ENCODE assay signal across 13 cellular contexts in genomic region chr2:237996041-237996593, GRCh38. TPM values are rescaled to one million over a fixed set of nuclear protein-coding genes. Genes with fewer than 3 reads are reported as not detected.
A peak's percentile ranks its signal among the peaks of the same experiment; 100 is the strongest.
DNase-seq lines count a peak whose midpoint lies in the region; ATAC-seq and TF ChIP-seq lines count a peak whose summit lies in the region.
"Had no signal": no experiment of that assay in that cellular context is flagged by ENCODE, and none has a peak within 500 bp of the region (broad histone marks: within the 10 kb centered on the region; RNA-seq: fewer than 3 reads in every experiment).

No MANE protein-coding gene starts in this region.

- DNase-seq in MCF 10A (ENCODE audit: unreplicated experiment), result peak; percentile 48
- no peak for DNase-seq in breast epithelium (ENCODE audit: low spot score in 2 of 2)
- DNase-seq in PC-3, result peak; percentile 39
- peak; percentile 70 for DNase-seq in fibroblast of pulmonary artery (ENCODE audit: low read depth)
- no peak for DNase-seq in vagina (ENCODE audit: extremely low spot score in 2 of 2)
- no peak for DNase-seq in BE2C
- no peak for DNase-seq in stimulated activated CD8-positive, alpha-beta memory T cell treated with anti-CD3 and anti-CD28 coated beads, Interleukin-4, amount 100 ng/mL, for 48 hours
- DNase-seq: activated effector memory CD4-positive, alpha-beta T cell treated with anti-CD3 and anti-CD28 coated beads, Interleukin-2, amount 50 U/mL, for 16 hours; CD4-positive, alpha-beta T cell; mucosa of descending colon; Peyer's patch had no signal

- CTCF ChIA-PET in MCF 10A (lab: Yijun Ruan, JAX) (interaction anchor here (0.6 kb wide), 2 partner anchors 24 to 121 kb away, joined by 3 read pairs; no protein-coding TSS in a partner anchor), PC-3 (lab: Charles Lee) (interaction anchor here (0.6 kb wide), 1 partner anchor 1219 kb away, joined by 4 read pairs; no protein-coding TSS in a partner anchor)

- no peak overlapping the region for H2AFZ ChIP-seq in PC-3 (ENCODE audit: low read length)

- H3K4me1 ChIP-seq in breast epithelium (no peaks in the 10 kb centered on the region), PC-3 (ENCODE audit: insufficient read depth, low read length) (no peaks in the 10 kb centered on the region), vagina (peaks cover 3% of the 10 kb centered on the region), BE2C (no peaks in the 10 kb centered on the region)
- H3K4me1 ChIP-seq: Peyer's patch had no signal

- no peak for TF ChIP-seq CTCF in MCF 10A (IDR thresholded peaks at IDR 0.05; ENCODE audit: unreplicated experiment)
- no peak for TF ChIP-seq CTCF in breast epithelium (IDR thresholded peaks at IDR 0.05)
- TF ChIP-seq CTCF in PC-3 (conservative IDR thresholded peaks at IDR 0.05; ENCODE audit: low read depth, low read length), result no peak
- no peak for TF ChIP-seq CTCF in fibroblast of pulmonary artery (IDR thresholded peaks at IDR 0.05; ENCODE audit: low read length, missing control alignments)
- TF ChIP-seq CTCF in vagina (IDR thresholded peaks at IDR 0.05), result no peak
- TF ChIP-seq CTCF in BE2C (IDR thresholded peaks at IDR 0.05; ENCODE audit: low read depth, low read length), result no peak

- no peak overlapping the region for H3K9ac ChIP-seq in PC-3 (ENCODE audit: low read length)

- H3K27me3 ChIP-seq in breast epithelium (no peaks in the 10 kb centered on the region), PC-3 (ENCODE audit: low read length) (no peaks in the 10 kb centered on the region), vagina (no peaks in the 10 kb centered on the region), BE2C (no peaks in the 10 kb centered on the region)
- H3K27me3 ChIP-seq: Peyer's patch had no signal

- H3K27ac ChIP-seq in breast epithelium (no peak overlapping the region), PC-3 (ENCODE audit: low read length) (no peak overlapping the region), vagina (peak overlapping the region; percentile 52)
- H3K27ac ChIP-seq: Peyer's patch, skin epidermis had no signal

- intact Hi-C loops in MCF 10A (cut with micrococcal nuclease), result no loop called here
- intact Hi-C loops in breast epithelium (cut with DNase I; ENCODE audit: low total_unique reads), result no loop called here
- intact Hi-C loops in PC-3 (cut with micrococcal nuclease), result no loop called here
- intact Hi-C loops in vagina (cut with DNase I), result no loop called here

- no peaks in the 10 kb centered on the region for H3K9me2 ChIP-seq in PC-3 (replicated peaks; ENCODE audit: low read length)

- no TSS peak for BruUV-seq in MCF 10A (replicated peaks; lab: Mats Ljungman, UMichigan)
- no TSS peak for BruUV-seq in PC-3 (replicated peaks; lab: Mats Ljungman, UMichigan)

- H3F3A ChIP-seq in PC-3 (ENCODE audit: low read length, unreplicated experiment), result no peaks in the 10 kb centered on the region

- H3K36me3 Mint-ChIP-seq in MCF 10A (ENCODE audit: insufficient read depth, unreplicated experiment), result peaks cover 57% of the 10 kb centered on the region

- no peak overlapping the region for H3K27ac Mint-ChIP-seq in MCF 10A (ENCODE audit: low read depth, unreplicated experiment)

- no peaks in the 10 kb centered on the region for H3K9me3 Mint-ChIP-seq in MCF 10A (ENCODE audit: unreplicated experiment)

- H4K20me1 ChIP-seq in PC-3 (ENCODE audit: low read length), result no peaks in the 10 kb centered on the region

- ATAC-seq in PC-3 (peak; percentile 88), HG03571 (IDR thresholded peaks at IDR 0.05; ENCODE audit: unreplicated experiment) (no peak)
- ATAC-seq: mucosa of descending colon had no signal

- no peak overlapping the region for H3K4me3 Mint-ChIP-seq in MCF 10A (ENCODE audit: unreplicated experiment)
- H3K4me3 Mint-ChIP-seq: CD4-positive, alpha-beta T cell had no signal

- TF ChIP-seq POLR2A in breast epithelium (IDR thresholded peaks at IDR 0.05) (no peak), vagina (IDR thresholded peaks at IDR 0.05) (no peak)

- no peaks in the 10 kb centered on the region for H3K27me3 Mint-ChIP-seq in MCF 10A (ENCODE audit: insufficient read depth, unreplicated experiment)
- H3K27me3 Mint-ChIP-seq: CD4-positive, alpha-beta T cell had no signal

- peaks cover 6% of the 10 kb centered on the region for H3K4me1 Mint-ChIP-seq in MCF 10A (ENCODE audit: insufficient read depth, unreplicated experiment)

- no peaks in the 10 kb centered on the region for H3K36me3 ChIP-seq in breast epithelium
- peaks cover 33% of the 10 kb centered on the region for H3K36me3 ChIP-seq in PC-3 (ENCODE audit: low read depth, low read length)
- H3K36me3 ChIP-seq in vagina, result no peaks in the 10 kb centered on the region
- peaks cover 5% of the 10 kb centered on the region; the same call in 1 of the 2 replicates for H3K36me3 ChIP-seq in BE2C

- H3K9me3 ChIP-seq in breast epithelium, result peaks cover 0 to 8% of the 10 kb centered on the region in 2 donors
- no peaks in the 10 kb centered on the region for H3K9me3 ChIP-seq in PC-3 (ENCODE audit: low read length)
- H3K9me3 ChIP-seq in vagina, result no peaks in the 10 kb centered on the region
- no peaks in the 10 kb centered on the region for H3K9me3 ChIP-seq in BE2C
- H3K9me3 ChIP-seq: mucosa of descending colon, Peyer's patch had no signal

- POLR2A ChIA-PET in MCF 10A (lab: Yijun Ruan, JAX), result interaction anchor here (0.7 kb wide), 1 partner anchor 1176 kb away, joined by 3 read pairs; no protein-coding TSS in a partner anchor
- POLR2A ChIA-PET in PC-3 (lab: Charles Lee; ENCODE audit: unreplicated experiment), result no interaction called here

- no peak overlapping the region for H3K4me2 ChIP-seq in PC-3 (ENCODE audit: low read length)

- no peak overlapping the region for H3K4me3 ChIP-seq in breast epithelium
- no peak overlapping the region for H3K4me3 ChIP-seq in PC-3 (ENCODE audit: low read length)
- H3K4me3 ChIP-seq in fibroblast of pulmonary artery (replicated peaks; ENCODE audit: low read depth, low read length), result no peak overlapping the region
- H3K4me3 ChIP-seq in vagina, result no peak overlapping the region
- H3K4me3 ChIP-seq in BE2C (ENCODE audit: low read depth, low read length), result no peak overlapping the region
- H3K4me3 ChIP-seq: mucosa of descending colon, Peyer's patch, skin epidermis had no signal

- no peaks in the 10 kb centered on the region for H3K79me2 ChIP-seq in PC-3 (ENCODE audit: low read length)

RNA-seq across cellular contexts. Expression of gene UBE2F, which starts 29.3 kb away (rescaled TPM):
- total RNA-seq in MCF 10A (2022), result 116 and 125 TPM in 2 replicates
- total RNA-seq in breast epithelium, result 10 to 100 TPM; 62.6 to 66.9 (median 64.0) TPM
- total RNA-seq in PC-3 (2014; rRNA removed), result 37.5 and 57.8 TPM in 2 replicates
- total RNA-seq in vagina, result 57.0 TPM
- 51.8 TPM for polyA plus RNA-seq in BE2C (2012; ENCODE audit: insufficient read depth, insufficient read length, low read depth)

Comparison
In these comparisons a context has a peak if more than half of its experiments do, and no peak if none do; other contexts are left out.
1. DNase-seq: peak in MCF 10A (single experiment), PC-3 (single experiment) and fibroblast of pulmonary artery (single experiment); none in breast epithelium (0 of 2), vagina (0 of 2), BE2C (single experiment) and stimulated activated CD8-positive, alpha-beta memory T cell treated with anti-CD3 and anti-CD28 coated beads, Interleukin-4, amount 100 ng/mL, for 48 hours (single experiment).